Comparison of ENCODE assay signal across 1 cellular context in genomic region chr2:119426801-119427395, GRCh38.
TF ChIP-seq lines count a peak whose summit lies in the region.

No MANE protein-coding gene starts in this region.

TF ChIP-seq in K562, 482 proteins besides CTCF, POLR2A, EP300 and RAD21 (continued from another document):
- TF ChIP-seq MGA (IDR thresholded peaks at IDR 0.05): no peak
- no peak for TF ChIP-seq SPI1 (IDR thresholded peaks at IDR 0.05; ENCODE audit: borderline replicate concordance, low read depth, low read length)
- TF ChIP-seq SAFB2 (IDR thresholded peaks at IDR 0.05; ENCODE audit: borderline replicate concordance, low read depth, low read length, severe bottlenecking): no peak
- no peak for TF ChIP-seq ZNF3 (CRISPR knock-in tag; IDR thresholded peaks at IDR 0.05)
- no peak for TF ChIP-seq ZNF274 (IDR thresholded peaks at IDR 0.05; ENCODE audit: borderline replicate concordance, low read depth, low read length)
- peak; percentile 65; the same call in 1 of the 2 replicates for TF ChIP-seq CEBPG (CRISPR knock-in tag; IDR thresholded peaks at IDR 0.05)
- TF ChIP-seq CEBPG (tag; conservative IDR thresholded peaks at IDR 0.05 in 1 of 2, IDR thresholded peaks at IDR 0.05 in 1 of 2): peak; percentile 64 to 92
- TF ChIP-seq FOS (IDR thresholded peaks at IDR 0.05; ENCODE audit: extremely low read depth, insufficient read length): no peak
- TF ChIP-seq ZNF395 (CRISPR knock-in tag; IDR thresholded peaks at IDR 0.05): no peak
- TF ChIP-seq ESRRA (IDR thresholded peaks at IDR 0.05; ENCODE audit: borderline replicate concordance, low read depth): peak; percentile 32; the same call in 1 of the 2 replicates
- TF ChIP-seq ZNF41 (CRISPR knock-in tag; conservative IDR thresholded peaks at IDR 0.05): no peak
- TF ChIP-seq EWSR1 (IDR thresholded peaks at IDR 0.05; ENCODE audit: borderline replicate concordance, low read depth, partially characterized antibody): no peak
- TF ChIP-seq LEF1 (IDR thresholded peaks at IDR 0.05): no peak
- TF ChIP-seq SMAD1 (IDR thresholded peaks at IDR 0.05; ENCODE audit: low read depth, low read length, partially characterized antibody): no peak
- no peak for TF ChIP-seq KHSRP (IDR thresholded peaks at IDR 0.05)
- TF ChIP-seq HES1 (IDR thresholded peaks at IDR 0.05; ENCODE audit: low read depth): no peak
